ENCODE assay signal across 24 cellular contexts in genomic region chr7:46580756-46581155, GRCh38.
"Had no signal": no experiment of that assay in that cellular context is flagged by ENCODE, and none has a peak within 500 bp of the region (broad histone marks: within the 10 kb centered on the region; RNA-seq: fewer than 3 reads in every experiment).

No MANE protein-coding gene starts in this region.

- DNase-seq: activated B cell treated with CpG ODN at 0.5 μM for 24 hours; activated CD4-positive, alpha-beta T cell treated with anti-CD3 and anti-CD28 coated beads for 1 hour; activated CD4-positive, alpha-beta T cell treated with anti-CD3 and anti-CD28 coated beads, Interleukin-2, amount 10 ng/mL, durations not matched to agents 24 days and 14 days; activated CD4-positive, alpha-beta T cell treated with anti-CD3 and anti-CD28 coated beads, Interleukin-2, amount 50 U/mL, for 48 hours; activated CD8-positive, alpha-beta memory T cell treated with anti-CD3 and anti-CD28 coated beads, Interleukin-2, amount 10 ng/mL, durations not matched to agents 7 days and 5 days; activated effector memory CD4-positive, alpha-beta T cell treated with Interleukin-2 at 50 U/mL for 16 hours; activated naive CD4-positive, alpha-beta T cell treated with Interleukin-2 at 50 U/mL for 16 hours; activated naive CD8-positive, alpha-beta T cell treated with anti-CD3 and anti-CD28 coated beads, Interleukin-2, amount 50 U/mL, for 24 hours; activated T-cell treated with anti-CD3 and anti-CD28 coated beads, Interleukin-2, amount 50 U/mL, for 24 hours; brain microvascular endothelial cell; NCI-H1092; NCI-H1417; NCI-H1930; NCI-H2171 treated with DMSO at 0.1 percent for 48 hours; NCI-H345; NCI-H510A treated with DMSO at 0.1 percent for 48 hours; NCI-H69; NK-92 treated with Interleukin-12 subunit alpha and Interleukin-12 subunit beta, amount 100 ng/mL, for 24 hours; OCI-M1; RPMI8226 had no signal

- H3K4me3 ChIP-seq: cardiac muscle cell had no signal

- ATAC-seq: activated CD8-positive, alpha-beta memory T cell treated with anti-CD3 and anti-CD28 coated beads, Interleukin-2, amount 10 ng/mL, durations not matched to agents 7 days and 5 days; activated naive CD4-positive, alpha-beta T cell treated with anti-CD3 and anti-CD28 coated beads, Interleukin-2, amount 50 U/mL, for 72 hours; activated naive CD8-positive, alpha-beta T cell treated with anti-CD3 and anti-CD28 coated beads, Interleukin-2, amount 50 U/mL, for 24 hours; Panc1; Right ventricle myocardium inferior had no signal
